8 cellular contexts compared by ENCODE assay signal in genomic region chr17:382644-383533, GRCh38. TPM values are rescaled to one million over a fixed set of nuclear protein-coding genes. Genes with fewer than 3 reads are reported as not detected.
DNase-seq lines count a peak whose midpoint lies in the region; ATAC-seq and TF ChIP-seq lines count a peak whose summit lies in the region.

No MANE protein-coding gene starts in this region.

- DNase-seq in CD4-positive, CD25-positive, alpha-beta regulatory T cell, result no peak
- DNase-seq in NCI-H146 (lab: John Stamatoyannopoulos, UW) (peak; percentile 64), nephron progenitor cell (peak; percentile 72), HCEC 1CT (no peak), ACHN (no peak)
- no peak for DNase-seq in activated effector memory CD4-positive, alpha-beta T cell treated with Interleukin-2 at 50 U/mL for 16 hours

- ATAC-seq in CD4-positive, CD25-positive, alpha-beta regulatory T cell (ENCODE audit: low read depth in 2 of 2), result no peak
- no peak for ATAC-seq in HG02571 (IDR thresholded peaks at IDR 0.05; ENCODE audit: unreplicated experiment)

- H3K4me3 ChIP-seq in CD4-positive, CD25-positive, alpha-beta regulatory T cell (ENCODE audit: low read depth, low read length), result no peak overlapping the region

- peaks cover 10 to 30% (median 18%) of the 10 kb centered on the region in 4 donors for H3K4me1 Mint-ChIP-seq in CD4-positive, CD25-positive, alpha-beta regulatory T cell
- H3K4me1 Mint-ChIP-seq in nephron progenitor cell, result peaks cover 66% of the 10 kb centered on the region

- no peak overlapping the region for H3K27ac Mint-ChIP-seq in CD4-positive, CD25-positive, alpha-beta regulatory T cell
- H3K27ac Mint-ChIP-seq in nephron progenitor cell, result peak overlapping the region; percentile 89

- peaks cover 4% of the 10 kb centered on the region for H3K36me3 Mint-ChIP-seq in CD4-positive, CD25-positive, alpha-beta regulatory T cell
- no peaks in the 10 kb centered on the region for H3K36me3 Mint-ChIP-seq in nephron progenitor cell (ENCODE audit: low read depth)

- H3K36me3 ChIP-seq in CD4-positive, CD25-positive, alpha-beta regulatory T cell (ENCODE audit: control insufficient read depth, insufficient read depth, low read length), result no peaks in the 10 kb centered on the region

- H3K27me3 ChIP-seq in CD4-positive, CD25-positive, alpha-beta regulatory T cell (ENCODE audit: control insufficient read depth, insufficient read depth, low read length), result no peaks in the 10 kb centered on the region

- H3K4me1 ChIP-seq in CD4-positive, CD25-positive, alpha-beta regulatory T cell (ENCODE audit: control insufficient read depth, insufficient read depth, low read length, poor library complexity, severe bottlenecking), result peaks cover 14% of the 10 kb centered on the region

- H3K9me3 Mint-ChIP-seq in CD4-positive, CD25-positive, alpha-beta regulatory T cell, result peaks cover 0 to 5% (median 0%) of the 10 kb centered on the region in 7 donors
- H3K9me3 Mint-ChIP-seq in nephron progenitor cell, result peaks cover 7% of the 10 kb centered on the region

- in situ Hi-C loops in ACHN (cut with HindIII; ENCODE audit: low pct_ligation_motif_present, low pct_unique_long_range_greater_than_20kb, low sequenced_read_pairs), result no loop called here

- H3K27ac ChIP-seq in CD4-positive, CD25-positive, alpha-beta regulatory T cell (ENCODE audit: insufficient read depth, low read length, poor library complexity, severe bottlenecking), result no peak overlapping the region
- H3K27ac ChIP-seq in cingulate gyrus (ENCODE audit: low read depth, low read length), result peak overlapping the region; percentile 25

- H3K9me3 ChIP-seq in CD4-positive, CD25-positive, alpha-beta regulatory T cell (ENCODE audit: control insufficient read depth in 2 of 2, low read length in 2 of 2), result no peaks in the 10 kb centered on the region

- no peak for TF ChIP-seq CTCF in nephron progenitor cell (IDR thresholded peaks at IDR 0.05)

- peak overlapping the region; percentile 81 to 94 (median 84) for H3K4me3 Mint-ChIP-seq in CD4-positive, CD25-positive, alpha-beta regulatory T cell
- peak overlapping the region; percentile 83 for H3K4me3 Mint-ChIP-seq in nephron progenitor cell

- peaks cover 27% of the 10 kb centered on the region for H3K27me3 Mint-ChIP-seq in CD4-positive, CD25-positive, alpha-beta regulatory T cell
- peaks cover 22% of the 10 kb centered on the region for H3K27me3 Mint-ChIP-seq in nephron progenitor cell (ENCODE audit: low read depth, poor library complexity)

RNA-seq across cellular contexts. Expression of gene RPH3AL, which starts 30.3 kb away (rescaled TPM):
- total RNA-seq in CD4-positive, CD25-positive, alpha-beta regulatory T cell, result 5.6 TPM
- polyA plus RNA-seq in CD4-positive, CD25-positive, alpha-beta regulatory T cell, result 1 to 10 TPM in 2 of 4 donors, under 1 TPM in 2; 0.65 to 4.8 (median 1.9) TPM

Comparison
In these comparisons a context has a peak if more than half of its experiments do, and no peak if none do; other contexts are left out.
1. DNase-seq: peak in NCI-H146 (single experiment) and nephron progenitor cell (single experiment); none in CD4-positive, CD25-positive, alpha-beta regulatory T cell (0 of 3), HCEC 1CT (single experiment), activated effector memory CD4-positive, alpha-beta T cell treated with Interleukin-2 at 50 U/mL for 16 hours (single experiment) and ACHN (single experiment).